22 cellular contexts compared by ENCODE assay signal in genomic region chr7:108291791-108292440, GRCh38.
A peak's percentile ranks its signal among the peaks of the same experiment; 100 is the strongest.
DNase-seq lines count a peak whose midpoint lies in the region; TF ChIP-seq lines count a peak whose summit lies in the region.
"Had no signal": no experiment of that assay in that cellular context is flagged by ENCODE, and none has a peak within 500 bp of the region (broad histone marks: within the 10 kb centered on the region; RNA-seq: fewer than 3 reads in every experiment).

No MANE protein-coding gene starts in this region.

- no peaks in the 10 kb centered on the region for H3K9me3 ChIP-seq in endodermal cell (ENCODE audit: control insufficient read depth, low read length)
- H3K9me3 ChIP-seq: left lung had no signal

- 87 to 92% methylated on average over 4 to 5 of the region's 5 CpGs for WGBS in endodermal cell (ENCODE audit: insufficient coverage in 1 of 2, insufficient read length in 1 of 2), 2 experiments

- peaks cover 2% of the 10 kb centered on the region for H3K9me3 Mint-ChIP-seq in endodermal cell
- H3K9me3 Mint-ChIP-seq in neural crest cell: no peaks in the 10 kb centered on the region
- H3K9me3 Mint-ChIP-seq: activated CD4-positive, alpha-beta T cell treated with anti-CD3 and anti-CD28 coated beads, Interleukin-2, amount 10 ng/mL, durations not matched to agents 24 days and 14 days; activated T-helper 17 cell treated with anti-CD3 and anti-CD28 coated beads, Interleukin-2, amount 50 U/mL, for 72 hours; HFFc6; T-helper 1 cell treated with Interleukin-12 subunit alpha and Interleukin-12 subunit beta and Interleukin-4 antibody, amounts not matched to agents 30 μg/mL and 1 μg/mL, for 36 hours had no signal

- H3K36me3 ChIP-seq in endodermal cell (ENCODE audit: control insufficient read depth, insufficient read depth, low read length) (no peaks in the 10 kb centered on the region), brain microvascular endothelial cell (replicated peaks) (no peaks in the 10 kb centered on the region)
- H3K36me3 ChIP-seq: left lung had no signal

- H3K9ac ChIP-seq in endodermal cell (ENCODE audit: extremely low read depth, low read length, poor library complexity, severe bottlenecking): no peak overlapping the region

- H3K4me3 ChIP-seq in endodermal cell (ENCODE audit: low read length): no peak overlapping the region
- no peak overlapping the region for H3K4me3 ChIP-seq in brain microvascular endothelial cell (ENCODE audit: low read depth, low read length)
- H3K4me3 ChIP-seq: left lung had no signal

- no peaks in the 10 kb centered on the region for H3K4me1 ChIP-seq in endodermal cell (ENCODE audit: control insufficient read depth, insufficient read depth, low read length)
- H3K4me1 ChIP-seq: left lung had no signal

- no peak overlapping the region for H3K4me3 Mint-ChIP-seq in endodermal cell
- H3K4me3 Mint-ChIP-seq in neural crest cell: peak overlapping the region; percentile 15
- H3K4me3 Mint-ChIP-seq: activated CD4-positive, alpha-beta T cell treated with anti-CD3 and anti-CD28 coated beads, Interleukin-2, amount 10 ng/mL, durations not matched to agents 24 days and 14 days; activated CD8-positive, alpha-beta memory T cell treated with anti-CD3 and anti-CD28 coated beads, Interleukin-2, amount 10 ng/mL, durations not matched to agents 7 days and 5 days; activated T-helper 17 cell treated with anti-CD3 and anti-CD28 coated beads, Interleukin-2, amount 50 U/mL, for 72 hours; HFFc6; stimulated activated naive CD8-positive, alpha-beta T cell treated with anti-CD3 and anti-CD28 coated beads, Interleukin-15, amount 100 ng/mL, for 72 hours; T-helper 1 cell treated with Interleukin-12 subunit alpha and Interleukin-12 subunit beta and Interleukin-4 antibody, amounts not matched to agents 30 μg/mL and 1 μg/mL, for 36 hours had no signal

- no peak for TF ChIP-seq CTCF in endodermal cell (conservative IDR thresholded peaks at IDR 0.05)
- TF ChIP-seq CTCF in neural crest cell (conservative IDR thresholded peaks at IDR 0.05): no peak
- TF ChIP-seq CTCF in brain microvascular endothelial cell (IDR thresholded peaks at IDR 0.05; ENCODE audit: low read depth, low read length, missing control alignments): no peak

- in situ Hi-C loops in brain microvascular endothelial cell (cut with HindIII; ENCODE audit: low pct_ligation_motif_present, low sequenced_read_pairs): no loop called here

- H3K36me3 Mint-ChIP-seq in endodermal cell (ENCODE audit: low read depth) (no peaks in the 10 kb centered on the region), neural crest cell (ENCODE audit: low read depth) (no peaks in the 10 kb centered on the region)
- H3K36me3 Mint-ChIP-seq: activated CD8-positive, alpha-beta memory T cell treated with anti-CD3 and anti-CD28 coated beads, Interleukin-2, amount 10 ng/mL, durations not matched to agents 7 days and 5 days had no signal

- H3K27me3 Mint-ChIP-seq in endodermal cell (ENCODE audit: insufficient read depth) (peaks cover 2% of the 10 kb centered on the region), neural crest cell (ENCODE audit: low read depth) (no peaks in the 10 kb centered on the region)
- H3K27me3 Mint-ChIP-seq: stimulated activated naive CD8-positive, alpha-beta T cell treated with anti-CD3 and anti-CD28 coated beads, Interleukin-15, amount 100 ng/mL, for 72 hours had no signal

- peak overlapping the region; percentile 71 for H3K27ac ChIP-seq in endodermal cell (ENCODE audit: low read depth, low read length)
- no peak overlapping the region for H3K27ac ChIP-seq in brain microvascular endothelial cell
- H3K27ac ChIP-seq: left lung had no signal

- no peak overlapping the region for H3K27ac Mint-ChIP-seq in endodermal cell
- H3K27ac Mint-ChIP-seq in neural crest cell (ENCODE audit: unreplicated experiment): peak overlapping the region; percentile 0
- H3K27ac Mint-ChIP-seq: activated CD4-positive, alpha-beta T cell treated with anti-CD3 and anti-CD28 coated beads, Interleukin-2, amount 10 ng/mL, durations not matched to agents 24 days and 14 days; activated CD8-positive, alpha-beta memory T cell treated with anti-CD3 and anti-CD28 coated beads, Interleukin-2, amount 10 ng/mL, durations not matched to agents 7 days and 5 days; activated T-helper 17 cell treated with anti-CD3 and anti-CD28 coated beads, Interleukin-2, amount 50 U/mL, for 72 hours; HFFc6; stimulated activated naive CD8-positive, alpha-beta T cell treated with anti-CD3 and anti-CD28 coated beads, Interleukin-15, amount 100 ng/mL, for 72 hours; T-helper 1 cell treated with Interleukin-12 subunit alpha and Interleukin-12 subunit beta and Interleukin-4 antibody, amounts not matched to agents 30 μg/mL and 1 μg/mL, for 36 hours had no signal

- peaks cover 10% of the 10 kb centered on the region for H3K4me1 Mint-ChIP-seq in endodermal cell
- peaks cover 66% of the 10 kb centered on the region for H3K4me1 Mint-ChIP-seq in neural crest cell
- H3K4me1 Mint-ChIP-seq: activated CD4-positive, alpha-beta T cell treated with anti-CD3 and anti-CD28 coated beads, Interleukin-2, amount 10 ng/mL, durations not matched to agents 24 days and 14 days; activated CD8-positive, alpha-beta memory T cell treated with anti-CD3 and anti-CD28 coated beads, Interleukin-2, amount 10 ng/mL, durations not matched to agents 7 days and 5 days; activated T-helper 17 cell treated with anti-CD3 and anti-CD28 coated beads, Interleukin-2, amount 50 U/mL, for 72 hours had no signal

- DNase-seq in D341Med (ENCODE audit: low spot score) (peak; percentile 61), NCI-H69 (lab: John Stamatoyannopoulos, UW) (peak; percentile 75), endodermal cell (no peak), neural crest cell (ENCODE audit: low read depth, low spot score) (no peak), islet precursor cell (no peak), brain microvascular endothelial cell (no peak), NCI-H1048 (lab: John Stamatoyannopoulos, UW) (no peak), activated T-cell treated with anti-CD3 and anti-CD28 coated beads for 4 hours (no peak)
- DNase-seq: activated CD4-positive, alpha-beta T cell treated with anti-CD3 and anti-CD28 coated beads, Interleukin-2, amount 10 ng/mL, durations not matched to agents 24 days and 14 days; activated CD8-positive, alpha-beta memory T cell treated with anti-CD3 and anti-CD28 coated beads, Interleukin-2, amount 10 ng/mL, durations not matched to agents 7 days and 5 days; erythroblast; HFFc6; left lung; NCI-H1417; NCI-H2107; NCI-H526; SIG-M5; stimulated activated CD4-positive, alpha-beta T cell treated with anti-CD3 and anti-CD28 coated beads, Interleukin-4, amount 100 ng/mL, for 4 hours; stimulated activated naive CD8-positive, alpha-beta T cell treated with anti-CD3 and anti-CD28 coated beads, Interleukin-15, amount 100 ng/mL, for 72 hours; trophoblast cell had no signal

- no peaks in the 10 kb centered on the region for H3K27me3 ChIP-seq in endodermal cell (ENCODE audit: control insufficient read depth, insufficient read depth, low read length, poor library complexity, severe bottlenecking)
- no peaks in the 10 kb centered on the region for H3K27me3 ChIP-seq in brain microvascular endothelial cell (replicated peaks)
- H3K27me3 ChIP-seq: left lung had no signal

Comparison
In these comparisons a context has a peak if more than half of its experiments do, and no peak if none do; other contexts are left out.
1. DNase-seq: peak in D341Med (single experiment) and NCI-H69 (single experiment); none in endodermal cell (single experiment), neural crest cell (single experiment), islet precursor cell (single experiment), brain microvascular endothelial cell (single experiment), NCI-H1048 (single experiment) and activated T-cell treated with anti-CD3 and anti-CD28 coated beads for 4 hours (single experiment).